2 cellular contexts compared by ENCODE assay signal in genomic region chr6:39914239-39914638, GRCh38.
A peak's percentile ranks its signal among the peaks of the same experiment; 100 is the strongest.
TF ChIP-seq lines count a peak whose summit lies in the region.

No MANE protein-coding gene starts in this region.

TF ChIP-seq in HepG2, 621 proteins besides CTCF, POLR2A, EP300 and RAD21:
- TF ChIP-seq, protein P1, sequence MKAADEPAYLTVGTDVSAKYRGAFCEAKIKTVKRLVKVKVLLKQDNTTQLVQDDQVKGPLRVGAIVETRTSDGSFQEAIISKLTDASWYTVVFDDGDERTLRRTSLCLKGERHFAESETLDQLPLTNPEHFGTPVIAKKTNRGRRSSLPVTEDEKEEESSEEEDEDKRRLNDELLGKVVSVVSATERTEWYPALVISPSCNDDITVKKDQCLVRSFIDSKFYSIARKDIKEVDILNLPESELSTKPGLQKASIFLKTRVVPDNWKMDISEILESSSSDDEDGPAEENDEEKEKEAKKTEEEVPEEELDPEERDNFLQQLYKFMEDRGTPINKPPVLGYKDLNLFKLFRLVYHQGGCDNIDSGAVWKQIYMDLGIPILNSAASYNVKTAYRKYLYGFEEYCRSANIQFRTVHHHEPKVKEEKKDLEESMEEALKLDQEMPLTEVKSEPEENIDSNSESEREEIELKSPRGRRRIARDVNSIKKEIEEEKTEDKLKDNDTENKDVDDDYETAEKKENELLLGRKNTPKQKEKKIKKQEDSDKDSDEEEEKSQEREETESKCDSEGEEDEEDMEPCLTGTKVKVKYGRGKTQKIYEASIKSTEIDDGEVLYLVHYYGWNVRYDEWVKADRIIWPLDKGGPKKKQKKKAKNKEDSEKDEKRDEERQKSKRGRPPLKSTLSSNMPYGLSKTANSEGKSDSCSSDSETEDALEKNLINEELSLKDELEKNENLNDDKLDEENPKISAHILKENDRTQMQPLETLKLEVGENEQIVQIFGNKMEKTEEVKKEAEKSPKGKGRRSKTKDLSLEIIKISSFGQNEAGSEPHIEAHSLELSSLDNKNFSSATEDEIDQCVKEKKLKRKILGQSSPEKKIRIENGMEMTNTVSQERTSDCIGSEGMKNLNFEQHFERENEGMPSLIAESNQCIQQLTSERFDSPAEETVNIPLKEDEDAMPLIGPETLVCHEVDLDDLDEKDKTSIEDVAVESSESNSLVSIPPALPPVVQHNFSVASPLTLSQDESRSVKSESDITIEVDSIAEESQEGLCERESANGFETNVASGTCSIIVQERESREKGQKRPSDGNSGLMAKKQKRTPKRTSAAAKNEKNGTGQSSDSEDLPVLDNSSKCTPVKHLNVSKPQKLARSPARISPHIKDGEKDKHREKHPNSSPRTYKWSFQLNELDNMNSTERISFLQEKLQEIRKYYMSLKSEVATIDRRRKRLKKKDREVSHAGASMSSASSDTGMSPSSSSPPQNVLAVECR (CRISPR knock-in tag; IDR thresholded peaks at IDR 0.05; ENCODE audit: borderline replicate concordance), result no peak
- TF ChIP-seq ZKSCAN1 (IDR thresholded peaks at IDR 0.05; ENCODE audit: low read length), result 0 out of 2 replicates have a peak, but pooled peaks have one; percentile 22
- no peak for TF ChIP-seq DPF2 (CRISPR knock-in tag; IDR thresholded peaks at IDR 0.05; ENCODE audit: borderline replicate concordance, low read depth)
- peak; percentile 92 for TF ChIP-seq ZNF3 (CRISPR knock-in tag; IDR thresholded peaks at IDR 0.05)
- no peak for TF ChIP-seq RAD51 (IDR thresholded peaks at IDR 0.05; ENCODE audit: borderline replicate concordance)
- no peak for TF ChIP-seq ZNF546 (CRISPR knock-in tag; conservative IDR thresholded peaks at IDR 0.05)

TF ChIP-seq in K562, 482 proteins besides CTCF, POLR2A, EP300 and RAD21:
- peak; percentile 27; the same call in 1 of the 2 replicates for TF ChIP-seq ZKSCAN1 (IDR thresholded peaks at IDR 0.05; ENCODE audit: low read depth, low read length)
- TF ChIP-seq SMAD4 (CRISPR knock-in tag; conservative IDR thresholded peaks at IDR 0.05), result no peak
TF ChIP-seq in K562: peak in this region for 1.
